Comparison of ENCODE assay signal across 8 cellular contexts in genomic region chr14:20971705-20972021, GRCh38. TPM values are rescaled to one million over a fixed set of nuclear protein-coding genes. Genes with fewer than 3 reads are reported as not detected.
A peak's percentile ranks its signal among the peaks of the same experiment; 100 is the strongest.
DNase-seq lines count a peak whose midpoint lies in the region; ATAC-seq lines count a peak whose summit lies in the region.

No MANE protein-coding gene starts in this region.

- 0 out of 2 replicates have a peak, but pooled peaks cover 16% of the 10 kb centered on the region for H3K27me3 ChIP-seq in HUES6 (ENCODE audit: control insufficient read depth, insufficient read depth, low read length)
- peaks cover 5% of the 10 kb centered on the region for H3K27me3 ChIP-seq in effector memory CD4-positive, alpha-beta T cell (replicated peaks; ENCODE audit: control insufficient read depth, insufficient read depth, low read length, poor library complexity, severe bottlenecking)
- peaks cover 0 to 29% (median 7%) of the 10 kb centered on the region in 3 experiments for H3K27me3 ChIP-seq in neuronal stem cell (ENCODE audit: control insufficient read depth in 3 of 3, insufficient read depth in 3 of 3, low read depth in 1 of 3, low read length in 3 of 3)

- no peak overlapping the region for H4K91ac ChIP-seq in neuronal stem cell (ENCODE audit: low read depth, low read length, poor library complexity)

- H2AK5ac ChIP-seq in neuronal stem cell (ENCODE audit: low read depth, low read length): no peak overlapping the region

- no peaks in the 10 kb centered on the region for H3K9me3 ChIP-seq in HUES6 (ENCODE audit: control insufficient read depth, insufficient read depth, low read depth, low read length)
- no peaks in the 10 kb centered on the region for H3K9me3 ChIP-seq in effector memory CD4-positive, alpha-beta T cell (ENCODE audit: control insufficient read depth, low read length)
- no peaks in the 10 kb centered on the region for H3K9me3 ChIP-seq in neuronal stem cell (replicated peaks in 1 of 2; ENCODE audit: control insufficient read depth in 2 of 2, insufficient read depth in 1 of 2, low read depth in 1 of 2, low read length in 2 of 2)

- peak overlapping the region; percentile 91 for H3K4me3 ChIP-seq in HUES6 (ENCODE audit: low read depth, low read length)
- H3K4me3 ChIP-seq in effector memory CD4-positive, alpha-beta T cell (ENCODE audit: insufficient read depth, low read depth, low read length, poor library complexity, severe bottlenecking): peak overlapping the region; percentile 61
- peak overlapping the region in 1 of 2 donors; percentile 61 for H3K4me3 ChIP-seq in neuronal stem cell (ENCODE audit: low read length in 2 of 2)

- H2BK15ac ChIP-seq in neuronal stem cell (ENCODE audit: low read length): no peak overlapping the region

- H3K36me3 ChIP-seq in HUES6 (ENCODE audit: control insufficient read depth, insufficient read depth, low read length) (no peaks in the 10 kb centered on the region), neuronal stem cell (replicated peaks in 1 of 2; ENCODE audit: control insufficient read depth in 2 of 2, insufficient read depth in 2 of 2, low read length in 2 of 2) (no peaks in the 10 kb centered on the region)
- no peaks in the 10 kb centered on the region for H3K36me3 ChIP-seq in effector memory CD4-positive, alpha-beta T cell (ENCODE audit: control insufficient read depth, insufficient read depth, low read length)

- peak overlapping the region; percentile 24 for H3K18ac ChIP-seq in neuronal stem cell (ENCODE audit: low read length)

- H3K4me2 ChIP-seq in neuronal stem cell (ENCODE audit: insufficient read depth, low read length, poor library complexity, severe bottlenecking): peak overlapping the region; percentile 96

- peak; percentile 21 for ATAC-seq in GM19023 (IDR thresholded peaks at IDR 0.05; ENCODE audit: unreplicated experiment)

- H2AFZ ChIP-seq in neuronal stem cell (ENCODE audit: low read length): peak overlapping the region; percentile 98

- DNase-seq in effector memory CD4-positive, alpha-beta T cell: no peak
- DNase-seq in neuronal stem cell (ENCODE audit: low spot score) (no peak), NK-92 (lab: John Stamatoyannopoulos, UW; ENCODE audit: unreplicated experiment) (no peak), 8988T (no peak), SHP77 (lab: John Stamatoyannopoulos, UW) (no peak), NOMO-1 treated with DMSO at 0.1 percent for 48 hours (lab: John Stamatoyannopoulos, UW; ENCODE audit: unreplicated experiment) (no peak)

- no peak overlapping the region for H2BK12ac ChIP-seq in neuronal stem cell (ENCODE audit: low read length)

- no CpG with 5 or more reads among the region's 8 CpGs for WGBS in neuronal stem cell (ENCODE audit: extremely low coverage in 2 of 2, insufficient read length in 2 of 2, insufficient replicate concordance in 1 of 2), 2 donors

- no peaks in the 10 kb centered on the region for H3K79me1 ChIP-seq in neuronal stem cell (ENCODE audit: low read depth, low read length)

- H3K14ac ChIP-seq in neuronal stem cell (ENCODE audit: low read length): no peak overlapping the region

- peaks cover 11% of the 10 kb centered on the region for H3K4me1 ChIP-seq in HUES6 (ENCODE audit: control insufficient read depth, insufficient read depth, low read length)
- peaks cover 3% of the 10 kb centered on the region for H3K4me1 ChIP-seq in effector memory CD4-positive, alpha-beta T cell (ENCODE audit: control insufficient read depth, insufficient read depth, low read length, poor library complexity, severe bottlenecking)
- H3K4me1 ChIP-seq in neuronal stem cell (ENCODE audit: control insufficient read depth in 2 of 2, insufficient read depth in 1 of 2, low read depth in 1 of 2, low read length in 2 of 2): peaks cover 2 to 5% of the 10 kb centered on the region in 2 donors

- H2BK5ac ChIP-seq in neuronal stem cell (ENCODE audit: low read length): no peak overlapping the region

- H2BK120ac ChIP-seq in neuronal stem cell (ENCODE audit: low read depth, low read length): no peak overlapping the region

- H3K27ac ChIP-seq in HUES6 (ENCODE audit: low read depth, low read length): no peak overlapping the region
- no peak overlapping the region for H3K27ac ChIP-seq in effector memory CD4-positive, alpha-beta T cell (ENCODE audit: insufficient read depth, low read length, poor library complexity, severe bottlenecking)
- no peak overlapping the region for H3K27ac ChIP-seq in neuronal stem cell (replicated peaks; ENCODE audit: low read length)

- H4K8ac ChIP-seq in neuronal stem cell (ENCODE audit: low read depth, low read length): no peak overlapping the region

- H3K9ac ChIP-seq in HUES6 (ENCODE audit: low read length): no peak overlapping the region
- no peak overlapping the region for H3K9ac ChIP-seq in neuronal stem cell (ENCODE audit: low read depth, low read length, poor library complexity)

- no peak overlapping the region for H3K23ac ChIP-seq in neuronal stem cell (ENCODE audit: low read depth, low read length, poor library complexity)

- H3K4ac ChIP-seq in neuronal stem cell (ENCODE audit: low read length): no peak overlapping the region

RNA-seq across cellular contexts. Expression of gene RNASE2, which starts 16.4 kb away (rescaled TPM):
- polyA plus RNA-seq in neuronal stem cell (2013, experiment 1 of 2): not detected
- polyA plus RNA-seq in neuronal stem cell (2013, experiment 2 of 2): not detected

RNA-seq across cellular contexts. Expression of gene METTL17, which starts 18.1 kb away (rescaled TPM):
- 82.4 TPM for polyA plus RNA-seq in neuronal stem cell (2013, experiment 1 of 2)
- 78.8 TPM for polyA plus RNA-seq in neuronal stem cell (2013, experiment 2 of 2)

RNA-seq across cellular contexts. Expression of gene SLC39A2, which starts 27.4 kb away (rescaled TPM):
- polyA plus RNA-seq in neuronal stem cell (2013, experiment 1 of 2): 0.14 TPM
- 0.08 TPM for polyA plus RNA-seq in neuronal stem cell (2013, experiment 2 of 2)

RNA-seq across cellular contexts. Expression of gene NDRG2, which starts 53.2 kb away (rescaled TPM):
- 2.3 TPM for polyA plus RNA-seq in neuronal stem cell (2013, experiment 1 of 2)
- 2.3 TPM for polyA plus RNA-seq in neuronal stem cell (2013, experiment 2 of 2)

RNA-seq across cellular contexts. Expression of gene TPPP2, which starts 58.4 kb away (rescaled TPM):
- polyA plus RNA-seq in neuronal stem cell (2013, experiment 1 of 2): not detected
- not detected for polyA plus RNA-seq in neuronal stem cell (2013, experiment 2 of 2)
